In genomic region chr6:108436771-108437170, GRCh38 we compare ENCODE assay signal across 4 cellular contexts.
"Had no signal": no experiment of that assay in that cellular context is flagged by ENCODE, and none has a peak within 500 bp of the region (broad histone marks: within the 10 kb centered on the region; RNA-seq: fewer than 3 reads in every experiment).

No MANE protein-coding gene starts in this region.

- DNase-seq: IMR-90 had no signal

- ATAC-seq: HepG2, K562 had no signal

- H3K4me3 ChIP-seq: K562 had no signal

- H3K27ac ChIP-seq: HL-60 had no signal
